ENCODE assay signal across 1 cellular context in the genomic region with DNA sequence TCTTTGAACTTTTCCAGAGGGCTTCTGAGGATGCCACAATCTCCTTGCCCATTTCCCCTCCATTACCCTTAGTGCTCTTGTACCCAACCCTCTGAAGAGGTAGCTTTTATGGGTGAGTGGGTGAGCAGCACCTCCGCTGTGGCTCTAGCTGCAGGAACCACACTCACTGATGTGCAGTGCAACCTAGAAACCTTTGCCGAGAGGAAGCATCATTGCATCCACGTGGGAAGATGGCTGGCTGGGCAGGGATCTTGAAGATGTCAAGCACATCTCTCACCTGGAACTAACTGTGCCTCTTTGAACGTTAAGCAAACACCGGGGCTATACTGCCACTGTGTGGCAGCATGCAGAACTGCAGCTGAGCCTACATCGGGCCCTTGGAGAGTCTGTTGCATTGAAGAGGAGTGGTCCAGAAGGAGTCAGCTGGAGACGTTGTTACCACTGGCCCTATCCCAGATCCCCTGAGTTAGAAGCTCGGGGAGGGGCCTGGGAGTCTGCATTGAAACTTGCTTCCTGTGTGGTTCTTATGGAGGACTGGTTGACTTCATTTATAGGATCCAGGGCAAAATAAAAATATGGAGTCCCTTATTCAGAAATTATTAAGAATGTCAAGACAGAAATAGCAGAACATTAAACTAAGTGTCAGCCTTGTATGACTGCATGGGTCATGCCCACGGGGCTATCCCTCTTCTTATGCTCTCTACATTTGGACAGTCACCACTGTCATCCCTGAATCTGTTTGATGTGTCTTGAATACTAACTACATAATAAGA.
TF ChIP-seq lines count a peak whose summit lies in the region.

No MANE protein-coding gene starts in this region.

TF ChIP-seq in HepG2, 621 proteins besides CTCF, POLR2A, EP300 and RAD21 (continued from another document and continues in another):
- TF ChIP-seq, protein P1, sequence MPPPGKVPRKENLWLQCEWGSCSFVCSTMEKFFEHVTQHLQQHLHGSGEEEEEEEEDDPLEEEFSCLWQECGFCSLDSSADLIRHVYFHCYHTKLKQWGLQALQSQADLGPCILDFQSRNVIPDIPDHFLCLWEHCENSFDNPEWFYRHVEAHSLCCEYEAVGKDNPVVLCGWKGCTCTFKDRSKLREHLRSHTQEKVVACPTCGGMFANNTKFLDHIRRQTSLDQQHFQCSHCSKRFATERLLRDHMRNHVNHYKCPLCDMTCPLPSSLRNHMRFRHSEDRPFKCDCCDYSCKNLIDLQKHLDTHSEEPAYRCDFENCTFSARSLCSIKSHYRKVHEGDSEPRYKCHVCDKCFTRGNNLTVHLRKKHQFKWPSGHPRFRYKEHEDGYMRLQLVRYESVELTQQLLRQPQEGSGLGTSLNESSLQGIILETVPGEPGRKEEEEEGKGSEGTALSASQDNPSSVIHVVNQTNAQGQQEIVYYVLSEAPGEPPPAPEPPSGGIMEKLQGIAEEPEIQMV (CRISPR knock-in tag; IDR thresholded peaks at IDR 0.05; ENCODE audit: low read depth), result peak; percentile 77; the same call in 1 of the 2 replicates
- TF ChIP-seq, protein P2, sequence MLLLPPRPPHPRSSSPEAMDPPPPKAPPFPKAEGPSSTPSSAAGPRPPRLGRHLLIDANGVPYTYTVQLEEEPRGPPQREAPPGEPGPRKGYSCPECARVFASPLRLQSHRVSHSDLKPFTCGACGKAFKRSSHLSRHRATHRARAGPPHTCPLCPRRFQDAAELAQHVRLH (CRISPR knock-in tag; IDR thresholded peaks at IDR 0.05; ENCODE audit: borderline replicate concordance, low read depth), result peak; percentile 26; the same call in 1 of the 2 replicates
- TF ChIP-seq MAZ (IDR thresholded peaks at IDR 0.05; ENCODE audit: borderline replicate concordance, low read depth, low read length) (no peak), MAZ (CRISPR knock-in tag; IDR thresholded peaks at IDR 0.05; ENCODE audit: low read depth) (0 out of 2 replicates have a peak, but pooled peaks have one; percentile 36), STAT5B (CRISPR knock-in tag; IDR thresholded peaks at IDR 0.05) (0 out of 2 replicates have a peak, but pooled peaks have one; percentile 59), ZNF143 (CRISPR knock-in tag; IDR thresholded peaks at IDR 0.05) (no peak), GPN1 (CRISPR knock-in tag; IDR thresholded peaks at IDR 0.05; ENCODE audit: borderline replicate concordance) (no peak), FOXA1 (IDR thresholded peaks at IDR 0.05) (no peak), FOXA1 (CRISPR knock-in tag; IDR thresholded peaks at IDR 0.05) (peak; percentile 37; the same call in 1 of the 2 replicates), ZNF589 (CRISPR knock-in tag; conservative IDR thresholded peaks at IDR 0.05) (no peak), SOX13 (IDR thresholded peaks at IDR 0.05) (no peak), SOX13 (CRISPR knock-in tag; conservative IDR thresholded peaks at IDR 0.05 in 1 of 2, IDR thresholded peaks at IDR 0.05 in 1 of 2) (peak in 1 of 2 experiments; percentile 7; a peak in 1 of 4 replicates), KLF11 (CRISPR knock-in tag; IDR thresholded peaks at IDR 0.05) (0 out of 2 replicates have a peak, but pooled peaks have one; percentile 72), NFE2L2 (IDR thresholded peaks at IDR 0.05; ENCODE audit: low read length) (0 out of 2 replicates have a peak, but pooled peaks have one; percentile 12), STAG1 (CRISPR knock-in tag; IDR thresholded peaks at IDR 0.05) (peak; percentile 100), ZNF766 (CRISPR knock-in tag; IDR thresholded peaks at IDR 0.05; ENCODE audit: borderline replicate concordance) (no peak), FOXK1 (CRISPR knock-in tag; IDR thresholded peaks at IDR 0.05; ENCODE audit: borderline replicate concordance, low read depth) (no peak), ZNF83 (CRISPR knock-in tag; IDR thresholded peaks at IDR 0.05; ENCODE audit: borderline replicate concordance) (no peak), SP5 (CRISPR knock-in tag; IDR thresholded peaks at IDR 0.05; ENCODE audit: borderline replicate concordance, low read depth) (no peak), MTA1 (CRISPR knock-in tag; IDR thresholded peaks at IDR 0.05; ENCODE audit: borderline replicate concordance) (no peak), SOX5 (CRISPR knock-in tag; IDR thresholded peaks at IDR 0.05; ENCODE audit: borderline replicate concordance) (peak; percentile 53; the same call in 1 of the 2 replicates), ZNF558 (CRISPR knock-in tag; IDR thresholded peaks at IDR 0.05; ENCODE audit: borderline replicate concordance) (no peak)
- TF ChIP-seq, protein P3, sequence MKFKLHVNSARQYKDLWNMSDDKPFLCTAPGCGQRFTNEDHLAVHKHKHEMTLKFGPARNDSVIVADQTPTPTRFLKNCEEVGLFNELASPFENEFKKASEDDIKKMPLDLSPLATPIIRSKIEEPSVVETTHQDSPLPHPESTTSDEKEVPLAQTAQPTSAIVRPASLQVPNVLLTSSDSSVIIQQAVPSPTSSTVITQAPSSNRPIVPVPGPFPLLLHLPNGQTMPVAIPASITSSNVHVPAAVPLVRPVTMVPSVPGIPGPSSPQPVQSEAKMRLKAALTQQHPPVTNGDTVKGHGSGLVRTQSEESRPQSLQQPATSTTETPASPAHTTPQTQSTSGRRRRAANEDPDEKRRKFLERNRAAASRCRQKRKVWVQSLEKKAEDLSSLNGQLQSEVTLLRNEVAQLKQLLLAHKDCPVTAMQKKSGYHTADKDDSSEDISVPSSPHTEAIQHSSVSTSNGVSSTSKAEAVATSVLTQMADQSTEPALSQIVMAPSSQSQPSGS (CRISPR knock-in tag; IDR thresholded peaks at IDR 0.05), result peak; percentile 59; the same call in 1 of the 2 replicates
- TF ChIP-seq, protein P4, sequence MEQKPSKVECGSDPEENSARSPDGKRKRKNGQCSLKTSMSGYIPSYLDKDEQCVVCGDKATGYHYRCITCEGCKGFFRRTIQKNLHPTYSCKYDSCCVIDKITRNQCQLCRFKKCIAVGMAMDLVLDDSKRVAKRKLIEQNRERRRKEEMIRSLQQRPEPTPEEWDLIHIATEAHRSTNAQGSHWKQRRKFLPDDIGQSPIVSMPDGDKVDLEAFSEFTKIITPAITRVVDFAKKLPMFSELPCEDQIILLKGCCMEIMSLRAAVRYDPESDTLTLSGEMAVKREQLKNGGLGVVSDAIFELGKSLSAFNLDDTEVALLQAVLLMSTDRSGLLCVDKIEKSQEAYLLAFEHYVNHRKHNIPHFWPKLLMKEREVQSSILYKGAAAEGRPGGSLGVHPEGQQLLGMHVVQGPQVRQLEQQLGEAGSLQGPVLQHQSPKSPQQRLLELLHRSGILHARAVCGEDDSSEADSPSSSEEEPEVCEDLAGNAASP (CRISPR knock-in tag; IDR thresholded peaks at IDR 0.05; ENCODE audit: borderline replicate concordance), result 0 out of 2 replicates have a peak, but pooled peaks have one; percentile 42
- TF ChIP-seq, protein P5, sequence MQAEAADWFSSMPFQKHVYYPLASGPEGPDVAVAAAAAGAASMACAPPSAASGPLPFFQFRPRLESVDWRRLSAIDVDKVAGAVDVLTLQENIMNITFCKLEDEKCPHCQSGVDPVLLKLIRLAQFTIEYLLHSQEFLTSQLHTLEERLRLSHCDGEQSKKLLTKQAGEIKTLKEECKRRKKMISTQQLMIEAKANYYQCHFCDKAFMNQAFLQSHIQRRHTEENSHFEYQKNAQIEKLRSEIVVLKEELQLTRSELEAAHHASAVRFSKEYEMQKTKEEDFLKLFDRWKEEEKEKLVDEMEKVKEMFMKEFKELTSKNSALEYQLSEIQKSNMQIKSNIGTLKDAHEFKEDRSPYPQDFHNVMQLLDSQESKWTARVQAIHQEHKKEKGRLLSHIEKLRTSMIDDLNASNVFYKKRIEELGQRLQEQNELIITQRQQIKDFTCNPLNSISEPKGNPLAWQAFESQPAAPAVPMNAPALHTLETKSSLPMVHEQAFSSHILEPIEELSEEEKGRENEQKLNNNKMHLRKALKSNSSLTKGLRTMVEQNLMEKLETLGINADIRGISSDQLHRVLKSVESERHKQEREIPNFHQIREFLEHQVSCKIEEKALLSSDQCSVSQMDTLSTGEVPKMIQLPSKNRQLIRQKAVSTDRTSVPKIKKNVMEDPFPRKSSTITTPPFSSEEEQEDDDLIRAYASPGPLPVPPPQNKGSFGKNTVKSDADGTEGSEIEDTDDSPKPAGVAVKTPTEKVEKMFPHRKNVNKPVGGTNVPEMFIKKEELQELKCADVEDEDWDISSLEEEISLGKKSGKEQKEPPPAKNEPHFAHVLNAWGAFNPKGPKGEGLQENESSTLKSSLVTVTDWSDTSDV (CRISPR knock-in tag; IDR thresholded peaks at IDR 0.05), result no peak
- TF ChIP-seq, protein P6, sequence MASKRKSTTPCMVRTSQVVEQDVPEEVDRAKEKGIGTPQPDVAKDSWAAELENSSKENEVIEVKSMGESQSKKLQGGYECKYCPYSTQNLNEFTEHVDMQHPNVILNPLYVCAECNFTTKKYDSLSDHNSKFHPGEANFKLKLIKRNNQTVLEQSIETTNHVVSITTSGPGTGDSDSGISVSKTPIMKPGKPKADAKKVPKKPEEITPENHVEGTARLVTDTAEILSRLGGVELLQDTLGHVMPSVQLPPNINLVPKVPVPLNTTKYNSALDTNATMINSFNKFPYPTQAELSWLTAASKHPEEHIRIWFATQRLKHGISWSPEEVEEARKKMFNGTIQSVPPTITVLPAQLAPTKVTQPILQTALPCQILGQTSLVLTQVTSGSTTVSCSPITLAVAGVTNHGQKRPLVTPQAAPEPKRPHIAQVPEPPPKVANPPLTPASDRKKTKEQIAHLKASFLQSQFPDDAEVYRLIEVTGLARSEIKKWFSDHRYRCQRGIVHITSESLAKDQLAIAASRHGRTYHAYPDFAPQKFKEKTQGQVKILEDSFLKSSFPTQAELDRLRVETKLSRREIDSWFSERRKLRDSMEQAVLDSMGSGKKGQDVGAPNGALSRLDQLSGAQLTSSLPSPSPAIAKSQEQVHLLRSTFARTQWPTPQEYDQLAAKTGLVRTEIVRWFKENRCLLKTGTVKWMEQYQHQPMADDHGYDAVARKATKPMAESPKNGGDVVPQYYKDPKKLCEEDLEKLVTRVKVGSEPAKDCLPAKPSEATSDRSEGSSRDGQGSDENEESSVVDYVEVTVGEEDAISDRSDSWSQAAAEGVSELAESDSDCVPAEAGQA (IDR thresholded peaks at IDR 0.05; ENCODE audit: low read depth), result no peak
- TF ChIP-seq, protein P6 (CRISPR knock-in tag; IDR thresholded peaks at IDR 0.05; ENCODE audit: borderline replicate concordance), result no peak
- TF ChIP-seq, protein P7, sequence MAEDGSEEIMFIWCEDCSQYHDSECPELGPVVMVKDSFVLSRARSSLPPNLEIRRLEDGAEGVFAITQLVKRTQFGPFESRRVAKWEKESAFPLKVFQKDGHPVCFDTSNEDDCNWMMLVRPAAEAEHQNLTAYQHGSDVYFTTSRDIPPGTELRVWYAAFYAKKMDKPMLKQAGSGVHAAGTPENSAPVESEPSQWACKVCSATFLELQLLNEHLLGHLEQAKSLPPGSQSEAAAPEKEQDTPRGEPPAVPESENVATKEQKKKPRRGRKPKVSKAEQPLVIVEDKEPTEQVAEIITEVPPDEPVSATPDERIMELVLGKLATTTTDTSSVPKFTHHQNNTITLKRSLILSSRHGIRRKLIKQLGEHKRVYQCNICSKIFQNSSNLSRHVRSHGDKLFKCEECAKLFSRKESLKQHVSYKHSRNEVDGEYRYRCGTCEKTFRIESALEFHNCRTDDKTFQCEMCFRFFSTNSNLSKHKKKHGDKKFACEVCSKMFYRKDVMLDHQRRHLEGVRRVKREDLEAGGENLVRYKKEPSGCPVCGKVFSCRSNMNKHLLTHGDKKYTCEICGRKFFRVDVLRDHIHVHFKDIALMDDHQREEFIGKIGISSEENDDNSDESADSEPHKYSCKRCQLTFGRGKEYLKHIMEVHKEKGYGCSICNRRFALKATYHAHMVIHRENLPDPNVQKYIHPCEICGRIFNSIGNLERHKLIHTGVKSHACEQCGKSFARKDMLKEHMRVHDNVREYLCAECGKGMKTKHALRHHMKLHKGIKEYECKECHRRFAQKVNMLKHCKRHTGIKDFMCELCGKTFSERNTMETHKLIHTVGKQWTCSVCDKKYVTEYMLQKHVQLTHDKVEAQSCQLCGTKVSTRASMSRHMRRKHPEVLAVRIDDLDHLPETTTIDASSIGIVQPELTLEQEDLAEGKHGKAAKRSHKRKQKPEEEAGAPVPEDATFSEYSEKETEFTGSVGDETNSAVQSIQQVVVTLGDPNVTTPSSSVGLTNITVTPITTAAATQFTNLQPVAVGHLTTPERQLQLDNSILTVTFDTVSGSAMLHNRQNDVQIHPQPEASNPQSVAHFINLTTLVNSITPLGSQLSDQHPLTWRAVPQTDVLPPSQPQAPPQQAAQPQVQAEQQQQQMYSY (CRISPR knock-in tag; IDR thresholded peaks at IDR 0.05), result no peak
- TF ChIP-seq, protein P8, sequence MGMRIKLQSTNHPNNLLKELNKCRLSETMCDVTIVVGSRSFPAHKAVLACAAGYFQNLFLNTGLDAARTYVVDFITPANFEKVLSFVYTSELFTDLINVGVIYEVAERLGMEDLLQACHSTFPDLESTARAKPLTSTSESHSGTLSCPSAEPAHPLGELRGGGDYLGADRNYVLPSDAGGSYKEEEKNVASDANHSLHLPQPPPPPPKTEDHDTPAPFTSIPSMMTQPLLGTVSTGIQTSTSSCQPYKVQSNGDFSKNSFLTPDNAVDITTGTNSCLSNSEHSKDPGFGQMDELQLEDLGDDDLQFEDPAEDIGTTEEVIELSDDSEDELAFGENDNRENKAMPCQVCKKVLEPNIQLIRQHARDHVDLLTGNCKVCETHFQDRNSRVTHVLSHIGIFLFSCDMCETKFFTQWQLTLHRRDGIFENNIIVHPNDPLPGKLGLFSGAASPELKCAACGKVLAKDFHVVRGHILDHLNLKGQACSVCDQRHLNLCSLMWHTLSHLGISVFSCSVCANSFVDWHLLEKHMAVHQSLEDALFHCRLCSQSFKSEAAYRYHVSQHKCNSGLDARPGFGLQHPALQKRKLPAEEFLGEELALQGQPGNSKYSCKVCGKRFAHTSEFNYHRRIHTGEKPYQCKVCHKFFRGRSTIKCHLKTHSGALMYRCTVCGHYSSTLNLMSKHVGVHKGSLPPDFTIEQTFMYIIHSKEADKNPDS (CRISPR knock-in tag; IDR thresholded peaks at IDR 0.05), result no peak
- TF ChIP-seq, protein P9, sequence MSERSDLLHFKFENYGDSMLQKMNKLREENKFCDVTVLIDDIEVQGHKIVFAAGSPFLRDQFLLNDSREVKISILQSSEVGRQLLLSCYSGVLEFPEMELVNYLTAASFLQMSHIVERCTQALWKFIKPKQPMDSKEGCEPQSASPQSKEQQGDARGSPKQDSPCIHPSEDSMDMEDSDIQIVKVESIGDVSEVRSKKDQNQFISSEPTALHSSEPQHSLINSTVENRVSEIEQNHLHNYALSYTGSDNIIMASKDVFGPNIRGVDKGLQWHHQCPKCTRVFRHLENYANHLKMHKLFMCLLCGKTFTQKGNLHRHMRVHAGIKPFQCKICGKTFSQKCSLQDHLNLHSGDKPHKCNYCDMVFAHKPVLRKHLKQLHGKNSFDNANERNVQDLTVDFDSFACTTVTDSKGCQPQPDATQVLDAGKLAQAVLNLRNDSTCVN (CRISPR knock-in tag; IDR thresholded peaks at IDR 0.05; ENCODE audit: borderline replicate concordance), result peak; percentile 55; the same call in 1 of the 2 replicates
